Comparison of ENCODE assay signal across 19 cellular contexts in the genomic region with DNA sequence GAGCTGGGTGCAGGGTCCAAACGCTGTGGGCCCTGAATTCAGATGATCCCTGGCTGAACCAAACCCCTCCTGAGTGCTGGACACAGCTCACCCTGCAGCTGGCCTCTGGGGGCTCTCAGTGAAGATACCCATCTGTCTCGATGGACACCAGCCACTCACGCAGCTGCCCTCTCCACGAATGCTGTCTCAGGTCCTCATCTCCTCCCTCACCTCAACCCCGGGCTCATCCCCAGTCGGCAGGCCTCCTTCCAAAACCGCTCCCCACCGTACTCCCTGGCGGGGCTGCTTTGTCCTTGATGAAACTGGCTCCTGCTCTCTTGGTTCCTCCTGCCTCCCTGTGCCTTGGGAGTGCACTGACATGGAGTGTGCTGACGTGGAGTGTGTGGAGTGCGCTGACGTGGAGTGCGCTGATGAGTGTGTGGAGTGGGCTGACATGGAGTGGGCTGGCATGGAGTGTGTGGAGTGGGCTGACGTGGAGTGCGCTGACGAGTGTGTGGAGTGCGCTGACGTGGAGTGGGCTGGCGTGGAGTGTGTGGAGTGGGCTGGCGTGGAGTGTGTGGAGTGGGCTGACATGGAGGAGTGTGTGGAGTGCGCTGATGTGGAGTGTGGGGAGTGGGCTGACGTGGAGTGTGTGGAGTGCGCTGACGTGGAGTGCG. TPM values are rescaled to one million over a fixed set of nuclear protein-coding genes. Genes with fewer than 3 reads are reported as not detected.
"Had no signal": no experiment of that assay in that cellular context is flagged by ENCODE, and none has a peak within 500 bp of the region (broad histone marks: within the 10 kb centered on the region; RNA-seq: fewer than 3 reads in every experiment).

No MANE protein-coding gene starts in this region.

- ATAC-seq: stimulated activated naive B cell treated with anti-CD40 and anti-IgM and Interleukin-4, amounts not matched to agents 10 μg/mL and 1 μg/mL and 100 μg/mL, for 72 hours; upper lobe of right lung had no signal

- H3K27me3 ChIP-seq: dorsolateral prefrontal cortex had no signal

- H3K36me3 ChIP-seq: left ventricle myocardium inferior, neutrophil, spleen, thoracic aorta, upper lobe of right lung had no signal

- H3K9me3 Mint-ChIP-seq: activated naive CD8-positive, alpha-beta T cell treated with anti-CD3 and anti-CD28 coated beads for 36 hours; stimulated activated naive B cell treated with anti-CD40 and anti-IgM and Interleukin-4, amounts not matched to agents 10 μg/mL and 1 μg/mL and 100 μg/mL, for 72 hours; T-helper 1 cell treated with Interleukin-12 subunit alpha and Interleukin-12 subunit beta and Interleukin-4 antibody, amounts not matched to agents 30 μg/mL and 1 μg/mL, for 36 hours had no signal

- H3K4me3 Mint-ChIP-seq: activated naive CD8-positive, alpha-beta T cell treated with anti-CD3 and anti-CD28 coated beads for 36 hours; stimulated activated naive B cell treated with anti-CD40 and anti-IgM and Interleukin-4, amounts not matched to agents 10 μg/mL and 1 μg/mL and 100 μg/mL, for 72 hours; T-helper 1 cell treated with Interleukin-12 subunit alpha and Interleukin-12 subunit beta and Interleukin-4 antibody, amounts not matched to agents 30 μg/mL and 1 μg/mL, for 36 hours had no signal

- H2AFZ ChIP-seq: parathyroid adenoma had no signal

- H3K4me3 ChIP-seq: left ventricle myocardium inferior, spleen, thoracic aorta, upper lobe of right lung had no signal

- H3K27ac ChIP-seq: dorsolateral prefrontal cortex, left ventricle myocardium inferior, neutrophil, parathyroid adenoma, spleen, thoracic aorta, upper lobe of right lung had no signal

- H3K9me3 ChIP-seq: left ventricle myocardium inferior, neutrophil, spleen, thoracic aorta, upper lobe of right lung had no signal

- H3K9ac ChIP-seq: parathyroid adenoma had no signal

- DNase-seq: activated CD4-positive, alpha-beta T cell treated with anti-CD3 and anti-CD28 coated beads, Interleukin-2, amount 50 U/mL, for 4 hours; activated CD4-positive, CD25-positive, alpha-beta regulatory T cell treated with anti-CD3 and anti-CD28 coated beads, Interleukin-2, amount 50 U/mL, for 72 hours; activated gamma-delta T cell treated with Interleukin-2 at 50 U/mL for 16 hours; activated naive CD8-positive, alpha-beta T cell treated with anti-CD3 and anti-CD28 coated beads for 36 hours; amniotic stem cell; dorsolateral prefrontal cortex; erythroblast; foreskin melanocyte; left ventricle myocardium inferior; mammary epithelial cell; spleen; stimulated activated naive B cell treated with anti-CD40 and anti-IgM and Interleukin-4, amounts not matched to agents 10 μg/mL and 1 μg/mL and 100 μg/mL, for 72 hours; upper lobe of right lung had no signal

- H3K27me3 Mint-ChIP-seq: activated naive CD8-positive, alpha-beta T cell treated with anti-CD3 and anti-CD28 coated beads for 36 hours had no signal

- H3K27ac Mint-ChIP-seq: activated naive CD8-positive, alpha-beta T cell treated with anti-CD3 and anti-CD28 coated beads for 36 hours; stimulated activated naive B cell treated with anti-CD40 and anti-IgM and Interleukin-4, amounts not matched to agents 10 μg/mL and 1 μg/mL and 100 μg/mL, for 72 hours; T-helper 1 cell treated with Interleukin-12 subunit alpha and Interleukin-12 subunit beta and Interleukin-4 antibody, amounts not matched to agents 30 μg/mL and 1 μg/mL, for 36 hours had no signal

RNA-seq across cellular contexts. Expression of a gene that starts 15.7 kb away (rescaled TPM):
- total RNA-seq: mammary epithelial cell, thoracic aorta had no signal
- polyA plus RNA-seq: mammary epithelial cell had no signal

RNA-seq across cellular contexts. Expression of a gene that starts 34.3 kb away (rescaled TPM):
- total RNA-seq: activated naive CD8-positive, alpha-beta T cell treated with anti-CD3 and anti-CD28 coated beads for 36 hours; cardiac septum; left ventricle myocardium inferior; mononuclear cell; spleen; thoracic aorta; upper lobe of right lung had no signal
- polyA plus RNA-seq: mammary epithelial cell had no signal
